ENCODE assay signal across 8 cellular contexts in genomic region chr19:37932985-37933953, GRCh38. TPM values are rescaled to one million over a fixed set of nuclear protein-coding genes. Genes with fewer than 3 reads are reported as not detected.
DNase-seq lines count a peak whose midpoint lies in the region; ATAC-seq and TF ChIP-seq lines count a peak whose summit lies in the region.

No MANE protein-coding gene starts in this region.

- intact Hi-C loops in right lobe of liver (cut with DNase I): no loop called here

- H3K36me3 ChIP-seq in HUES6 (ENCODE audit: control insufficient read depth, insufficient read depth, low read length): peaks cover 14% of the 10 kb centered on the region
- peaks cover 0 to 3% (median 0%) of the 10 kb centered on the region in 4 donors for H3K36me3 ChIP-seq in right lobe of liver

- peak; percentile 43 for ATAC-seq in activated naive CD8-positive, alpha-beta T cell treated with anti-CD3 and anti-CD28 coated beads, Interleukin-2, amount 50 U/mL, for 24 hours
- ATAC-seq in right lobe of liver: peak in 3 of 4 donors; percentile 14 to 37 (median 21)
- ATAC-seq in activated T-cell treated with anti-CD3 and anti-CD28 coated beads, Interleukin-2, amount 50 U/mL, for 4 hours: no peak

- H3K27me3 ChIP-seq in HUES6 (ENCODE audit: control insufficient read depth, insufficient read depth, low read length): no peaks in the 10 kb centered on the region
- no peaks in the 10 kb centered on the region for H3K27me3 ChIP-seq in right lobe of liver

- peaks cover 30% of the 10 kb centered on the region for H3K9me3 ChIP-seq in HUES6 (ENCODE audit: control insufficient read depth, insufficient read depth, low read depth, low read length)
- H3K9me3 ChIP-seq in right lobe of liver: peaks cover 0 to 4% (median 0%) of the 10 kb centered on the region in 4 donors

- peak overlapping the region; percentile 48 for H3K4me3 Mint-ChIP-seq in activated naive CD8-positive, alpha-beta T cell treated with anti-CD3 and anti-CD28 coated beads, Interleukin-2, amount 50 U/mL, for 24 hours
- no peak overlapping the region for H3K4me3 Mint-ChIP-seq in activated T-cell treated with anti-CD3 and anti-CD28 coated beads, Interleukin-2, amount 50 U/mL, for 4 hours

- H3K4me3 ChIP-seq in HUES6 (ENCODE audit: low read depth, low read length) (peak overlapping the region; percentile 38; the same call in 1 of the 2 replicates), right lobe of liver (peak overlapping the region; percentile 40 to 47 (median 45))

- DNase-seq in AG08396 (ENCODE audit: low spot score) (peak; percentile 41), right lobe of liver (peak; percentile 51 to 64 (median 63)), AML-193 (lab: John Stamatoyannopoulos, UW) (no peak)
- no peak for DNase-seq in activated naive CD8-positive, alpha-beta T cell treated with anti-CD3 and anti-CD28 coated beads, Interleukin-2, amount 50 U/mL, for 24 hours
- no peak for DNase-seq in activated T-cell treated with anti-CD3 and anti-CD28 coated beads, Interleukin-2, amount 50 U/mL, for 4 hours
- DNase-seq in activated CD4-positive, CD25-positive, alpha-beta regulatory T cell (lab: John Stamatoyannopoulos, UW): no peak
- no peak for DNase-seq in NK-92 treated with Interleukin-12 subunit alpha and Interleukin-12 subunit beta, amount 100 ng/mL, for 24 hours (lab: John Stamatoyannopoulos, UW)

- no peak for TF ChIP-seq POLR2A in right lobe of liver (IDR thresholded peaks at IDR 0.05)

- H3K9me3 Mint-ChIP-seq in activated naive CD8-positive, alpha-beta T cell treated with anti-CD3 and anti-CD28 coated beads, Interleukin-2, amount 50 U/mL, for 24 hours: peaks cover 15% of the 10 kb centered on the region
- peaks cover 11% of the 10 kb centered on the region for H3K9me3 Mint-ChIP-seq in activated T-cell treated with anti-CD3 and anti-CD28 coated beads, Interleukin-2, amount 50 U/mL, for 4 hours

- H3K36me3 Mint-ChIP-seq in activated naive CD8-positive, alpha-beta T cell treated with anti-CD3 and anti-CD28 coated beads, Interleukin-2, amount 50 U/mL, for 24 hours (ENCODE audit: low read depth): peaks cover 24% of the 10 kb centered on the region
- peaks cover 16% of the 10 kb centered on the region for H3K36me3 Mint-ChIP-seq in activated T-cell treated with anti-CD3 and anti-CD28 coated beads, Interleukin-2, amount 50 U/mL, for 4 hours (ENCODE audit: insufficient read depth)

- H3K9ac ChIP-seq in HUES6 (ENCODE audit: low read length): peak overlapping the region; percentile 80

- no peak for TF ChIP-seq CTCF in right lobe of liver (IDR thresholded peaks at IDR 0.05)

- peak overlapping the region; percentile 17 for H3K27ac Mint-ChIP-seq in activated naive CD8-positive, alpha-beta T cell treated with anti-CD3 and anti-CD28 coated beads, Interleukin-2, amount 50 U/mL, for 24 hours

- H3K4me1 ChIP-seq in HUES6 (ENCODE audit: control insufficient read depth, insufficient read depth, low read length) (peaks cover 40% of the 10 kb centered on the region), right lobe of liver (peaks cover 0 to 56% (median 21%) of the 10 kb centered on the region in 4 donors)

- H3K27ac ChIP-seq in HUES6 (ENCODE audit: low read depth, low read length) (peak overlapping the region; percentile 71; the same call in 1 of the 2 replicates), right lobe of liver (peak overlapping the region in 1 of 3 donors; percentile 44)

- H3K27me3 Mint-ChIP-seq in activated naive CD8-positive, alpha-beta T cell treated with anti-CD3 and anti-CD28 coated beads, Interleukin-2, amount 50 U/mL, for 24 hours: no peaks in the 10 kb centered on the region
- H3K27me3 Mint-ChIP-seq in activated T-cell treated with anti-CD3 and anti-CD28 coated beads, Interleukin-2, amount 50 U/mL, for 4 hours (ENCODE audit: low read depth): no peaks in the 10 kb centered on the region

- H3K4me1 Mint-ChIP-seq in activated naive CD8-positive, alpha-beta T cell treated with anti-CD3 and anti-CD28 coated beads, Interleukin-2, amount 50 U/mL, for 24 hours: peaks cover 33% of the 10 kb centered on the region
- peaks cover 8% of the 10 kb centered on the region for H3K4me1 Mint-ChIP-seq in activated T-cell treated with anti-CD3 and anti-CD28 coated beads, Interleukin-2, amount 50 U/mL, for 4 hours (ENCODE audit: low read depth)

- 35% methylated on average over 7 of the region's 12 CpGs for WGBS in right lobe of liver (ENCODE audit: insufficient coverage, low coverage, low lambda C conversion rate, missing lambda C conversion rate)

RNA-seq across cellular contexts. Expression of gene SIPA1L3, which starts 26.3 kb away (rescaled TPM):
- total RNA-seq in right lobe of liver: 10 to 100 TPM in 5 of 6 experiments, 1 to 10 TPM in 1; 9.1 to 20.4 (median 14.9) TPM
- total RNA-seq in activated T-cell treated with anti-CD3 and anti-CD28 coated beads, Interleukin-2, amount 50 U/mL, for 4 hours: 10 to 100 TPM; 13.8 to 15.9 (median 15.7) TPM

RNA-seq across cellular contexts. Expression of gene WDR87, which starts 26.9 kb away (rescaled TPM):
- not detected for total RNA-seq in right lobe of liver
- not detected for total RNA-seq in activated T-cell treated with anti-CD3 and anti-CD28 coated beads, Interleukin-2, amount 50 U/mL, for 4 hours

Comparison
In these comparisons a context has a peak if more than half of its experiments do, and no peak if none do; other contexts are left out.
1. DNase-seq: peak in AG08396 (single experiment) and right lobe of liver (3 of 3); none in activated naive CD8-positive, alpha-beta T cell treated with anti-CD3 and anti-CD28 coated beads, Interleukin-2, amount 50 U/mL, for 24 hours (single experiment), activated T-cell treated with anti-CD3 and anti-CD28 coated beads, Interleukin-2, amount 50 U/mL, for 4 hours (single experiment), activated CD4-positive, CD25-positive, alpha-beta regulatory T cell (0 of 4), AML-193 (0 of 2) and NK-92 treated with Interleukin-12 subunit alpha and Interleukin-12 subunit beta, amount 100 ng/mL, for 24 hours (single experiment).
2. ATAC-seq: peak in activated naive CD8-positive, alpha-beta T cell treated with anti-CD3 and anti-CD28 coated beads, Interleukin-2, amount 50 U/mL, for 24 hours (single experiment) and right lobe of liver (3 of 4); none in activated T-cell treated with anti-CD3 and anti-CD28 coated beads, Interleukin-2, amount 50 U/mL, for 4 hours (0 of 2).